In the genomic region with DNA sequence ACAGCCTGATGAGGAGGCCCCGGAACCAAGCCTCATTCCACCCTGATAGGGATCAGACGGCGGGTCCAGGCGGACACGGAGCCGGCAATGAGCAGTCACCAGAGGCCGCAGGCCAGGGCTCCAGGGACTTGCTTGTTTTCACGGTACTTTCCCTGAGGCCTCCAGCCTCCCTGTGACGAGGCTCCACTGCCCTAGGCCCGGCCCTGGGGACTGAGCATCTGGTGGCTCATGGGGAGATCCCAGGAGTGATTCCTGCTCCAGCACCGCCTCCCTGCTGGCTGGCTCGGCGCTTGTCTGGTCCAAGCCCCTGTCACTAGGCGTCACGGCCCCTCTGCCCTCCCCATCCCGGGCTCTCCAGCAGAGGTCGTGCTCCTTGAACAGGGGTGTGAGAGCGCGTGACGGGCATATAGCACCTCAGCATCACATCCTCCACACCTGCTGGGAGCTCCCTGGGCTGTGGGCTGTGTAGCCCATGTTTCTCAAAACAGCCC, we compare ENCODE assay signal across 28 cellular contexts. TPM values are rescaled to one million over a fixed set of nuclear protein-coding genes. Genes with fewer than 3 reads are reported as not detected.
DNase-seq lines count a peak whose midpoint lies in the region; ATAC-seq, FAIRE-seq and TF ChIP-seq lines count a peak whose summit lies in the region.
"Had no signal": no experiment of that assay in that cellular context is flagged by ENCODE, and none has a peak within 500 bp of the region (broad histone marks: within the 10 kb centered on the region; RNA-seq: fewer than 3 reads in every experiment).

No MANE protein-coding gene starts in this region.

- WGBS in K562 (ENCODE audit: insufficient coverage, low coverage, missing lambda C conversion rate): 7% methylated on average over 19 of the region's 20 CpGs

- H3K9me3 ChIP-seq in Karpas-422 (ENCODE audit: low read length) (no peaks in the 10 kb centered on the region), K562 (replicated peaks; ENCODE audit: control insufficient read depth, insufficient read depth, low read depth, low read length) (no peaks in the 10 kb centered on the region)
- H3K9me3 ChIP-seq: heart right ventricle, mucosa of descending colon, SJSA1 had no signal

- H3K4me3 ChIP-seq in Karpas-422 (ENCODE audit: low read length): no peak overlapping the region
- no peak overlapping the region for H3K4me3 ChIP-seq in K562
- H3K4me3 ChIP-seq: heart right ventricle, mucosa of descending colon, PC-9, SJSA1, skin epidermis had no signal

- no peaks in the 10 kb centered on the region for H3K9me3 Mint-ChIP-seq in type B pancreatic cell
- H3K9me3 Mint-ChIP-seq: activated CD4-positive, alpha-beta T cell treated with anti-CD3 and anti-CD28 coated beads, Interleukin-2, amount 10 ng/mL, durations not matched to agents 7 days and 5 days; activated naive CD4-positive, alpha-beta T cell treated with anti-CD3 and anti-CD28 coated beads, Interleukin-2, amount 10 ng/mL, durations not matched to agents 7 days and 5 days; immature natural killer cell; neural crest cell; stimulated activated memory B cell treated with anti-CD40 and anti-IgM and Interleukin-4, amounts not matched to agents 10 μg/mL and 1 μg/mL and 100 μg/mL, for 72 hours had no signal

- POLR2A ChIA-PET in K562 (lab: Yijun Ruan, JAX): no interaction called here

- H3K27ac Mint-ChIP-seq in type B pancreatic cell: peak overlapping the region; percentile 41
- H3K27ac Mint-ChIP-seq: activated CD4-positive, alpha-beta T cell treated with anti-CD3 and anti-CD28 coated beads, Interleukin-2, amount 10 ng/mL, durations not matched to agents 7 days and 5 days; activated CD8-positive, alpha-beta memory T cell treated with anti-CD3 and anti-CD28 coated beads, Interleukin-2, amount 10 ng/mL, durations not matched to agents 7 days and 5 days; activated naive CD4-positive, alpha-beta T cell treated with anti-CD3 and anti-CD28 coated beads, Interleukin-2, amount 10 ng/mL, durations not matched to agents 7 days and 5 days; immature natural killer cell; progenitor cell of endocrine pancreas; stimulated activated memory B cell treated with anti-CD40 and anti-IgM and Interleukin-4, amounts not matched to agents 10 μg/mL and 1 μg/mL and 100 μg/mL, for 72 hours; T-helper 17 cell had no signal

- H3K4me1 ChIP-seq in Karpas-422 (ENCODE audit: low read length): no peaks in the 10 kb centered on the region
- H3K4me1 ChIP-seq in K562 (replicated peaks in 1 of 2; ENCODE audit: control insufficient read depth in 2 of 2, insufficient read depth in 2 of 2, low read length in 2 of 2): peaks cover 0 to 26% of the 10 kb centered on the region in 2 experiments; a peak in 2 of 5 replicates

- H3K4me1 Mint-ChIP-seq in type B pancreatic cell (ENCODE audit: unreplicated experiment): peaks cover 16% of the 10 kb centered on the region
- H3K4me1 Mint-ChIP-seq: activated CD4-positive, alpha-beta T cell treated with anti-CD3 and anti-CD28 coated beads, Interleukin-2, amount 10 ng/mL, durations not matched to agents 7 days and 5 days; activated CD8-positive, alpha-beta memory T cell treated with anti-CD3 and anti-CD28 coated beads, Interleukin-2, amount 10 ng/mL, durations not matched to agents 7 days and 5 days; activated naive CD4-positive, alpha-beta T cell treated with anti-CD3 and anti-CD28 coated beads, Interleukin-2, amount 10 ng/mL, durations not matched to agents 7 days and 5 days; neural crest cell; stimulated activated memory B cell treated with anti-CD40 and anti-IgM and Interleukin-4, amounts not matched to agents 10 μg/mL and 1 μg/mL and 100 μg/mL, for 72 hours had no signal

- no peaks in the 10 kb centered on the region for H3K36me3 Mint-ChIP-seq in type B pancreatic cell
- H3K36me3 Mint-ChIP-seq: activated CD8-positive, alpha-beta memory T cell treated with anti-CD3 and anti-CD28 coated beads, Interleukin-2, amount 10 ng/mL, durations not matched to agents 7 days and 5 days; activated naive CD4-positive, alpha-beta T cell treated with anti-CD3 and anti-CD28 coated beads, Interleukin-2, amount 10 ng/mL, durations not matched to agents 7 days and 5 days; immature natural killer cell; stimulated activated memory B cell treated with anti-CD40 and anti-IgM and Interleukin-4, amounts not matched to agents 10 μg/mL and 1 μg/mL and 100 μg/mL, for 72 hours had no signal

- H2AFZ ChIP-seq in Karpas-422 (ENCODE audit: low read length) (no peak overlapping the region), K562 (ENCODE audit: low read depth, low read length) (no peak overlapping the region)
- H2AFZ ChIP-seq: PC-9 had no signal

- no peak overlapping the region for H3K27ac ChIP-seq in Karpas-422 (ENCODE audit: low read length)
- no peak overlapping the region for H3K27ac ChIP-seq in K562 (ENCODE audit: extremely low read depth, low read depth, low read length)
- H3K27ac ChIP-seq: PC-9, SJSA1, skin epidermis had no signal

- H3K27me3 ChIP-seq in Karpas-422 (ENCODE audit: low read length) (no peaks in the 10 kb centered on the region), K562 (ENCODE audit: control insufficient read depth in 2 of 2, insufficient read depth in 2 of 2, low read length in 2 of 2) (peaks cover 2 to 68% of the 10 kb centered on the region in 2 experiments; a peak in 4 of 5 replicates)
- H3K27me3 ChIP-seq: heart right ventricle, SJSA1 had no signal

- no peak for FAIRE-seq in K562 (lab: Jason Lieb, UNC)

- TF ChIP-seq POLR2A in K562 (conservative IDR thresholded peaks at IDR 0.05): no peak

- H3K9me2 ChIP-seq in Karpas-422 (replicated peaks; ENCODE audit: insufficient read depth, low read length): no peaks in the 10 kb centered on the region

- ATAC-seq in K562 (peak; percentile 76), GM19035 (IDR thresholded peaks at IDR 0.05; ENCODE audit: unreplicated experiment) (no peak)
- ATAC-seq: activated CD8-positive, alpha-beta memory T cell treated with anti-CD3 and anti-CD28 coated beads, Interleukin-2, amount 10 ng/mL, durations not matched to agents 7 days and 5 days; heart right ventricle; mucosa of descending colon; stimulated activated memory B cell treated with anti-CD40 and anti-IgM and Interleukin-4, amounts not matched to agents 10 μg/mL and 1 μg/mL and 100 μg/mL, for 72 hours; T-helper 17 cell had no signal

- CTCF ChIA-PET in K562 (lab: Yijun Ruan, JAX; ENCODE audit: low intra/inter-chr PET ratio): no interaction called here

- H3K36me3 ChIP-seq in Karpas-422 (ENCODE audit: insufficient read depth, low read length) (no peaks in the 10 kb centered on the region), K562 (ENCODE audit: control insufficient read depth, insufficient read depth, low read length) (no peaks in the 10 kb centered on the region)
- H3K36me3 ChIP-seq: SJSA1 had no signal

- H3K4me2 ChIP-seq in Karpas-422 (ENCODE audit: low read depth, low read length, poor library complexity, severe bottlenecking): no peak overlapping the region
- no peak overlapping the region for H3K4me2 ChIP-seq in K562 (ENCODE audit: insufficient read depth, low read length)
- H3K4me2 ChIP-seq: PC-9 had no signal

- in situ Hi-C loops in K562 (cut with MboI): no loop called here

- H3K79me2 ChIP-seq in Karpas-422 (ENCODE audit: low read length) (no peaks in the 10 kb centered on the region), K562 (ENCODE audit: control insufficient read depth, insufficient read depth, low read length) (no peaks in the 10 kb centered on the region)

- DNase-seq in Karpas-422 (peak; percentile 69), K562 (ENCODE audit: extremely low read depth in 1 of 4, low spot score in 3 of 4) (peak; percentile 17 to 42 (median 28)), iPS-NIHi7 (ENCODE audit: extremely low spot score) (peak; percentile 68), type B pancreatic cell (ENCODE audit: extremely low spot score, unreplicated experiment) (no peak), GM10266 (ENCODE audit: extremely low spot score) (no peak), CD1c-positive myeloid dendritic cell (ENCODE audit: extremely low spot score) (no peak)
- DNase-seq: activated CD4-positive, alpha-beta T cell treated with anti-CD3 and anti-CD28 coated beads, Interleukin-2, amount 10 ng/mL, durations not matched to agents 7 days and 5 days; activated CD8-positive, alpha-beta memory T cell treated with anti-CD3 and anti-CD28 coated beads, Interleukin-2, amount 10 ng/mL, durations not matched to agents 7 days and 5 days; activated naive CD4-positive, alpha-beta T cell treated with anti-CD3 and anti-CD28 coated beads, Interleukin-2, amount 10 ng/mL, durations not matched to agents 7 days and 5 days; caudate nucleus; HCEC 1CT; immature natural killer cell; KG1; NCI-H1694; NCI-H345; NCI-H82; PC-9; stimulated activated CD4-positive, alpha-beta T cell treated with anti-CD3 and anti-CD28 coated beads, Interleukin-2, amount 100 ng/mL, for 24 hours; T-helper 17 cell had no signal

- H3K9ac ChIP-seq in Karpas-422 (ENCODE audit: low read length) (no peak overlapping the region), K562 (ENCODE audit: insufficient read depth in 1 of 2, low read depth in 2 of 2, low read length in 2 of 2) (no peak overlapping the region; a peak in 1 of 4 replicates)

- no peak overlapping the region for H3K4me3 Mint-ChIP-seq in type B pancreatic cell
- H3K4me3 Mint-ChIP-seq: activated CD4-positive, alpha-beta T cell treated with anti-CD3 and anti-CD28 coated beads, Interleukin-2, amount 10 ng/mL, durations not matched to agents 7 days and 5 days; activated CD8-positive, alpha-beta memory T cell treated with anti-CD3 and anti-CD28 coated beads, Interleukin-2, amount 10 ng/mL, durations not matched to agents 7 days and 5 days; activated naive CD4-positive, alpha-beta T cell treated with anti-CD3 and anti-CD28 coated beads, Interleukin-2, amount 10 ng/mL, durations not matched to agents 7 days and 5 days; immature natural killer cell; neural crest cell; stimulated activated memory B cell treated with anti-CD40 and anti-IgM and Interleukin-4, amounts not matched to agents 10 μg/mL and 1 μg/mL and 100 μg/mL, for 72 hours; T-helper 17 cell had no signal

- intact Hi-C loops in K562 (cut with micrococcal nuclease): no loop called here

- BruUV-seq in K562 (replicated peaks; lab: Mats Ljungman, UMichigan): no TSS peak

- H4K20me1 ChIP-seq in Karpas-422 (ENCODE audit: insufficient read depth, low read depth, low read length): no peaks in the 10 kb centered on the region
- peaks cover 5% of the 10 kb centered on the region; the same call in 1 of the 2 replicates for H4K20me1 ChIP-seq in K562 (replicated peaks; ENCODE audit: control insufficient read depth, insufficient read depth, low read length)

- TF ChIP-seq EP300 in K562 (IDR thresholded peaks at IDR 0.05; ENCODE audit: low read length): no peak

- no peaks in the 10 kb centered on the region for H3K9me1 ChIP-seq in K562 (ENCODE audit: control insufficient read depth, insufficient read depth, low read length)

- TF ChIP-seq RAD21 in K562 (CRISPR knock-in tag; conservative IDR thresholded peaks at IDR 0.05 in 1 of 2, IDR thresholded peaks at IDR 0.05 in 1 of 2): peak in 1 of 2 experiments; percentile 19; a peak in 1 of 4 replicates

- TF ChIP-seq CTCF in K562 (IDR thresholded peaks at IDR 0.05 in 2 of 3, conservative IDR thresholded peaks at IDR 0.05 in 1 of 3; ENCODE audit: insufficient read depth in 2 of 3, low read depth in 1 of 3, low read length in 3 of 3): peak; percentile 31 to 40 (median 36); a peak in 4 of 6 replicates
- no peak for TF ChIP-seq CTCF in type B pancreatic cell (conservative IDR thresholded peaks at IDR 0.05)
- TF ChIP-seq CTCF in GM10266 (IDR thresholded peaks at IDR 0.05; ENCODE audit: control insufficient read depth, insufficient read depth, low read depth, missing control alignments): no peak

- H3K27me3 Mint-ChIP-seq in type B pancreatic cell: peaks cover 3% of the 10 kb centered on the region
- H3K27me3 Mint-ChIP-seq: activated CD4-positive, alpha-beta T cell treated with anti-CD3 and anti-CD28 coated beads, Interleukin-2, amount 10 ng/mL, durations not matched to agents 7 days and 5 days; activated CD8-positive, alpha-beta memory T cell treated with anti-CD3 and anti-CD28 coated beads, Interleukin-2, amount 10 ng/mL, durations not matched to agents 7 days and 5 days; activated naive CD4-positive, alpha-beta T cell treated with anti-CD3 and anti-CD28 coated beads, Interleukin-2, amount 10 ng/mL, durations not matched to agents 7 days and 5 days; progenitor cell of endocrine pancreas had no signal

RNA-seq across cellular contexts. Expression of a gene that starts 14.1 kb away (rescaled TPM):
- not detected in 2 replicates for total RNA-seq in Karpas-422 (2014; rRNA removed; shearing (Covaris generic); ENCODE audit: low replicate concordance)
- total RNA-seq in K562 (2011; cell fraction: chromatin; rRNA removed; ENCODE audit: low replicate concordance): 0.14 TPM in 1 of 2 replicates, not detected in the other
- 0.17 and 0.53 TPM in 2 replicates for total RNA-seq in K562 (2011; cell fraction: nucleolus; rRNA removed)
- 0.15 TPM in 1 of 2 replicates, not detected in the other for total RNA-seq in K562 (2011; cell fraction: nucleoplasm; rRNA removed)
- total RNA-seq in K562 (2014; rRNA removed) (not detected in 2 replicates), K562 (2014; rRNA removed; fragmentation: Illumina TruSeq; extraction: Trizol) (not detected in 2 replicates), K562 (2015; rRNA removed; fragmentation: Illumina TruSeq; extraction: Trizol) (not detected in 2 replicates), K562 (2021) (0.16 TPM in 1 of 2 replicates, not detected in the other), type B pancreatic cell (ENCODE audit: low replicate concordance) (0.52 and 4.4 TPM in 2 replicates)
- polyA plus RNA-seq in K562 (2011; rRNA removed) (0.04 and 0.18 TPM in 2 replicates), K562 (2014; fragmentation: Illumina TruSeq; extraction: Trizol) (0.07 TPM in 1 of 2 replicates, not detected in the other), K562 (2014; fragmentation: Nextera tagmentation; extraction: Ambion mirVana) (not detected), K562 (2014; rRNA removed) (not detected in 2 replicates)
- 0.09 and 0.10 TPM in 2 replicates for polyA plus RNA-seq in K562 (2011; cell fraction: cytosol; rRNA removed)
- polyA plus RNA-seq in K562 (2011; cell fraction: nucleus; rRNA removed): 0.14 and 0.15 TPM in 2 replicates
- 0.20 and 0.42 TPM in 2 replicates for polyA plus RNA-seq in K562 (2012)
- polyA minus RNA-seq in K562 (2011; rRNA and poly(A)+ RNA removed): not detected in 2 replicates
- not detected in 2 replicates for polyA minus RNA-seq in K562 (2011; cell fraction: cytosol; rRNA and poly(A)+ RNA removed)
- polyA minus RNA-seq in K562 (2011; cell fraction: nucleus; rRNA and poly(A)+ RNA removed): 0.11 TPM in 1 of 2 replicates, not detected in the other
- total RNA-seq: activated CD4-positive, alpha-beta T cell treated with anti-CD3 and anti-CD28 coated beads, Interleukin-2, amount 10 ng/mL, durations not matched to agents 7 days and 5 days; activated CD8-positive, alpha-beta memory T cell treated with anti-CD3 and anti-CD28 coated beads, Interleukin-2, amount 10 ng/mL, durations not matched to agents 7 days and 5 days; HT-29; T-helper 17 cell had no signal
- polyA plus RNA-seq: immature natural killer cell had no signal

Comparison
In these comparisons a context has a peak if more than half of its experiments do, and no peak if none do; other contexts are left out.
1. DNase-seq: peak in Karpas-422 (single experiment), K562 (4 of 4) and iPS-NIHi7 (single experiment); none in type B pancreatic cell (single experiment), GM10266 (single experiment) and CD1c-positive myeloid dendritic cell (single experiment).
2. CTCF ChIP-seq: peak in K562 (3 of 3); none in type B pancreatic cell (single experiment) and GM10266 (single experiment).